9 cellular contexts compared by ENCODE assay signal in the genomic region with DNA sequence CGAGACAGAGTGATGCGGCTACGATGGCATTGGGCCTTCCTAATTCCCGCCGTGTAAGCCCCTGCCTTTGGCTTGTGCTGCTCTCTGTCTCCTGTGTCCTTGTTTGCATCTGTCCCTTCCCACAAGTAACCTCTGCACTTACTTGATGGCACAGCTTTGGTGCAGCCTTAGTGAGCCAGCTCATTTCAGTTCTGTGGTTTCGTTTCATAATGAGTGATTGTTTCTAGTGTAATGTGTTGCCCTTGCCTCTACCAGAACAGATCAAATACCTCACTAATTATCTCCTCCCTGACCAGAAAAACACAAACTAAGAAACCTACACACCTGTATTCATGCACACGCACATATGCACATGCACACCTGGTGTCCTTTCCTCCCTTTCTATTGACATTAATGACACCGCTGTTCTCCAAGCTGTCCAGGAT. TPM values are rescaled to one million over a fixed set of nuclear protein-coding genes. Genes with fewer than 3 reads are reported as not detected.
DNase-seq lines count a peak whose midpoint lies in the region; ATAC-seq and TF ChIP-seq lines count a peak whose summit lies in the region.
"Had no signal": no experiment of that assay in that cellular context is flagged by ENCODE, and none has a peak within 500 bp of the region (broad histone marks: within the 10 kb centered on the region; RNA-seq: fewer than 3 reads in every experiment).

No MANE protein-coding gene starts in this region.

- H3K27me3 Mint-ChIP-seq in endothelial cell (ENCODE audit: unreplicated experiment) = peaks cover 4% of the 10 kb centered on the region
- H3K27me3 Mint-ChIP-seq: activated naive CD8-positive, alpha-beta T cell had no signal

- no peaks in the 10 kb centered on the region for H3K9me3 Mint-ChIP-seq in endothelial cell (ENCODE audit: unreplicated experiment)

- no peak overlapping the region for H3K27ac ChIP-seq in esophagus muscularis mucosa (replicated peaks in 1 of 4)

- H3K27me3 ChIP-seq in esophagus muscularis mucosa = no peaks in the 10 kb centered on the region

- DNase-seq in NCI-H748 (lab: John Stamatoyannopoulos, UW; ENCODE audit: unreplicated experiment) (peak; percentile 34), NCI-H748 treated with DMSO at 0.1 percent for 48 hours (lab: John Stamatoyannopoulos, UW) (no peak), esophagus muscularis mucosa (ENCODE audit: extremely low spot score) (peak; percentile 24), anterior cingulate cortex (lab: John Stamatoyannopoulos, UW) (no peak), NCI-H524 treated with DMSO at 0.1 percent for 48 hours (lab: John Stamatoyannopoulos, UW) (no peak), endothelial cell (ENCODE audit: low spot score) (no peak)

- WGBS in esophagus muscularis mucosa = 95% methylated on average over 8 of the region's 8 CpGs

- H3K36me3 Mint-ChIP-seq in endothelial cell (ENCODE audit: low read depth, unreplicated experiment) = no peaks in the 10 kb centered on the region

- H3K4me3 ChIP-seq in esophagus muscularis mucosa = no peak overlapping the region

- H3K4me1 Mint-ChIP-seq in endothelial cell (ENCODE audit: unreplicated experiment) = peaks cover 18% of the 10 kb centered on the region

- H3K27ac Mint-ChIP-seq in endothelial cell (ENCODE audit: unreplicated experiment) = no peak overlapping the region
- H3K27ac Mint-ChIP-seq: activated naive CD8-positive, alpha-beta T cell had no signal

- no peak overlapping the region for H3K4me3 Mint-ChIP-seq in endothelial cell (ENCODE audit: unreplicated experiment)
- H3K4me3 Mint-ChIP-seq: activated naive CD8-positive, alpha-beta T cell had no signal

- intact Hi-C loops in esophagus muscularis mucosa (cut with DNase I) = no loop called here

- no peak for TF ChIP-seq POLR2A in esophagus muscularis mucosa (IDR thresholded peaks at IDR 0.05; ENCODE audit: low read depth)

- H3K36me3 ChIP-seq in esophagus muscularis mucosa = no peaks in the 10 kb centered on the region

- H3K9me3 ChIP-seq in esophagus muscularis mucosa = no peaks in the 10 kb centered on the region

- TF ChIP-seq EP300 in esophagus muscularis mucosa (IDR thresholded peaks at IDR 0.05) = no peak

- H3K4me1 ChIP-seq in esophagus muscularis mucosa = peaks cover 0 to 18% (median 15%) of the 10 kb centered on the region in 4 donors

- ATAC-seq in GM21528 (IDR thresholded peaks at IDR 0.05; ENCODE audit: low FRiP score, unreplicated experiment) (peak; percentile 70), HG03520 (IDR thresholded peaks at IDR 0.05; ENCODE audit: unreplicated experiment) (peak; percentile 67)

- TF ChIP-seq CTCF in esophagus muscularis mucosa (IDR thresholded peaks at IDR 0.05) (no peak), endothelial cell (IDR thresholded peaks at IDR 0.05; ENCODE audit: unreplicated experiment) (no peak)

RNA-seq across cellular contexts. Expression of a gene that starts 58.8 kb away (rescaled TPM):
- total RNA-seq in esophagus muscularis mucosa (1 to 10 TPM; 2.5 to 5.8 (median 4.6) TPM), endothelial cell (ENCODE audit: unreplicated experiment) (7.1 TPM)

Comparison
In these comparisons a context has a peak if more than half of its experiments do, and no peak if none do; other contexts are left out.
1. DNase-seq: peak in NCI-H748 (single experiment) and esophagus muscularis mucosa (single experiment); none in NCI-H748 treated with DMSO at 0.1 percent for 48 hours (single experiment), anterior cingulate cortex (0 of 58), NCI-H524 treated with DMSO at 0.1 percent for 48 hours (single experiment) and endothelial cell (single experiment).